In genomic region chr10:99430116-99430450, GRCh38 we compare ENCODE assay signal across 8 cellular contexts. TPM values are rescaled to one million over a fixed set of nuclear protein-coding genes. Genes with fewer than 3 reads are reported as not detected.
DNase-seq lines count a peak whose midpoint lies in the region; ATAC-seq, FAIRE-seq and TF ChIP-seq lines count a peak whose summit lies in the region.

No MANE protein-coding gene starts in this region.

- peak overlapping the region; percentile 94 to 96 for H3K27ac ChIP-seq in kidney (ENCODE audit: low read depth in 2 of 2, low read length in 2 of 2)
- H3K27ac ChIP-seq in temporal lobe (ENCODE audit: low read depth, low read length): peak overlapping the region; percentile 65

- H3K4me1 ChIP-seq in kidney (ENCODE audit: control insufficient read depth in 1 of 2, insufficient read depth in 1 of 2, low read depth in 1 of 2, low read length in 2 of 2): peaks cover 16 to 23% of the 10 kb centered on the region in 2 donors

- H3K27me3 Mint-ChIP-seq in activated naive CD8-positive, alpha-beta T cell treated with anti-CD3 and anti-CD28 coated beads, Interleukin-2, amount 50 U/mL, for 24 hours: peaks cover 3% of the 10 kb centered on the region

- peak overlapping the region; percentile 97 for H3K27ac Mint-ChIP-seq in activated naive CD8-positive, alpha-beta T cell treated with anti-CD3 and anti-CD28 coated beads, Interleukin-2, amount 50 U/mL, for 24 hours

- peaks cover 3% of the 10 kb centered on the region for H3K36me3 Mint-ChIP-seq in activated naive CD8-positive, alpha-beta T cell treated with anti-CD3 and anti-CD28 coated beads, Interleukin-2, amount 50 U/mL, for 24 hours (ENCODE audit: low read depth)

- peaks cover 8 to 11% of the 10 kb centered on the region in 2 donors for H3K36me3 ChIP-seq in kidney (ENCODE audit: control insufficient read depth in 1 of 2, insufficient read depth in 2 of 2, low read length in 2 of 2)

- FAIRE-seq in kidney (lab: Jason Lieb, UNC): no peak

- peak overlapping the region; percentile 100 for H3K4me3 Mint-ChIP-seq in activated naive CD8-positive, alpha-beta T cell treated with anti-CD3 and anti-CD28 coated beads, Interleukin-2, amount 50 U/mL, for 24 hours

- H3K9me3 ChIP-seq in kidney (ENCODE audit: control insufficient read depth in 1 of 2, low read length in 2 of 2): no peaks in the 10 kb centered on the region

- no peak for TF ChIP-seq CTCF in kidney (IDR thresholded peaks at IDR 0.05; ENCODE audit: borderline replicate concordance, extremely low read depth, insufficient read depth)

- H3K9me3 Mint-ChIP-seq in activated naive CD8-positive, alpha-beta T cell treated with anti-CD3 and anti-CD28 coated beads, Interleukin-2, amount 50 U/mL, for 24 hours: no peaks in the 10 kb centered on the region

- peak; percentile 1 for ATAC-seq in HG03097 (IDR thresholded peaks at IDR 0.05; ENCODE audit: low FRiP score, unreplicated experiment)
- no peak for ATAC-seq in activated naive CD8-positive, alpha-beta T cell treated with anti-CD3 and anti-CD28 coated beads, Interleukin-2, amount 50 U/mL, for 24 hours

- DNase-seq in NCI-H1105 treated with DMSO at 0.1 percent for 48 hours (lab: John Stamatoyannopoulos, UW) (peak; percentile 28), NCI-H1105 (lab: John Stamatoyannopoulos, UW) (no peak), kidney (no peak), HK-2 (ENCODE audit: unreplicated experiment) (no peak)
- no peak for DNase-seq in activated naive CD8-positive, alpha-beta T cell treated with anti-CD3 and anti-CD28 coated beads, Interleukin-2, amount 50 U/mL, for 24 hours
- no peak for DNase-seq in stimulated activated CD4-positive, alpha-beta T cell treated with anti-CD3 and anti-CD28 coated beads, Interleukin-4, amount 100 ng/mL, for 1 hour

- peak overlapping the region; percentile 81 to 95 for H3K9ac ChIP-seq in kidney (ENCODE audit: low read length in 2 of 2)

- H3K4me1 Mint-ChIP-seq in activated naive CD8-positive, alpha-beta T cell treated with anti-CD3 and anti-CD28 coated beads, Interleukin-2, amount 50 U/mL, for 24 hours: peaks cover 41% of the 10 kb centered on the region

- intact Hi-C loops in kidney (cut with DNase I): no loop called here

- peak overlapping the region; percentile 69 to 98 for H3K4me3 ChIP-seq in kidney (ENCODE audit: low read length in 2 of 2)

RNA-seq across cellular contexts. Expression of gene GOT1, which starts 0.3 kb away (rescaled TPM):
- total RNA-seq in kidney: 73.2 TPM
- 241 TPM for polyA plus RNA-seq in kidney (ENCODE audit: insufficient read depth, low read depth, low replicate concordance)
- total RNA-seq in temporal lobe: 14.5 TPM
